23 cellular contexts compared by ENCODE assay signal in genomic region chr11:593347-593746, GRCh38. TPM values are rescaled to one million over a fixed set of nuclear protein-coding genes. Genes with fewer than 3 reads are reported as not detected.
"Had no signal": no experiment of that assay in that cellular context is flagged by ENCODE, and none has a peak within 500 bp of the region (broad histone marks: within the 10 kb centered on the region; RNA-seq: fewer than 3 reads in every experiment).

No MANE protein-coding gene starts in this region.

- H3K9me3 ChIP-seq: SJCRH30 had no signal

- H3K4me1 ChIP-seq: SJCRH30 had no signal

- ATAC-seq: HepG2, Right ventricle myocardium inferior, SK-N-SH treated with all-trans-retinoic acid at 6 μM for 48 hours had no signal

- H3K4me3 ChIP-seq: SJCRH30 had no signal

- H3K4me2 ChIP-seq: KMS-11 had no signal

- H3K27ac ChIP-seq: KMS-11, SJCRH30 had no signal

- DNase-seq: IMR-90, Kasumi-1, MV-4-11, NCI-H1048, NCI-H1105, NCI-H1417, NCI-H1436 treated with DMSO at 0.1 percent for 48 hours, NCI-H1694 treated with DMSO at 0.1 percent for 48 hours, NCI-H1930, NCI-H2081, NCI-H2107, NCI-H2227 treated with DMSO at 0.1 percent for 48 hours, NCI-H524, NCI-H69, NCI-H774, SHP77 treated with DMSO at 0.1 percent for 48 hours, SJCRH30 had no signal

- H3K27me3 ChIP-seq: SJCRH30 had no signal

RNA-seq across cellular contexts. Expression of gene IRF7, which starts 22.4 kb away (rescaled TPM):
- total RNA-seq: HepG2, HT1080, M059J had no signal
- polyA plus RNA-seq: HepG2 had no signal

RNA-seq across cellular contexts. Expression of gene CDHR5, which starts 31.4 kb away (rescaled TPM):
- total RNA-seq: HT1080, IMR-90, M059J, Right ventricle myocardium inferior, SJCRH30 had no signal
- polyA plus RNA-seq: IMR-90 had no signal
